ENCODE assay signal across 12 cellular contexts in genomic region chr2:42931147-42931817, GRCh38.
DNase-seq lines count a peak whose midpoint lies in the region; ATAC-seq and TF ChIP-seq lines count a peak whose summit lies in the region.
"Had no signal": no experiment of that assay in that cellular context is flagged by ENCODE, and none has a peak within 500 bp of the region (broad histone marks: within the 10 kb centered on the region; RNA-seq: fewer than 3 reads in every experiment).

No MANE protein-coding gene starts in this region.

- no peaks in the 10 kb centered on the region for H3K79me2 ChIP-seq in Loucy (ENCODE audit: insufficient read depth, low read length)

- ATAC-seq in GM21825 (IDR thresholded peaks at IDR 0.05; ENCODE audit: unreplicated experiment): no peak
- no peak for ATAC-seq in GM18505 (IDR thresholded peaks at IDR 0.05; ENCODE audit: unreplicated experiment)
- no peak for ATAC-seq in stimulated activated naive B cell treated with anti-CD40 and anti-IgM and Interleukin-4, amounts not matched to agents 10 μg/mL and 1 μg/mL and 100 μg/mL, for 72 hours (replicated peaks)
- ATAC-seq: effector memory CD8-positive, alpha-beta T cell had no signal

- H3K9ac ChIP-seq in Loucy (ENCODE audit: low read depth, low read length, poor library complexity, severe bottlenecking): no peak overlapping the region

- H3K4me3 ChIP-seq in Loucy (ENCODE audit: low read length, poor library complexity, severe bottlenecking) (no peak overlapping the region), testis (no peak overlapping the region)

- intact Hi-C loops in testis (cut with DNase I; ENCODE audit: low total_unique reads): no loop called here

- 84 to 85% methylated on average over 4 to 8 of the region's 8 CpGs for WGBS in testis, 2 donors

- no peaks in the 10 kb centered on the region for H4K20me1 ChIP-seq in Loucy (ENCODE audit: insufficient read depth, low read length, poor library complexity, severe bottlenecking)

- no peak for TF ChIP-seq POLR2A in testis (IDR thresholded peaks at IDR 0.05)
- TF ChIP-seq POLR2A in GM18505 (IDR thresholded peaks at IDR 0.05; ENCODE audit: borderline replicate concordance, extremely low read depth, insufficient read depth, insufficient read length): no peak

- H3K36me3 ChIP-seq in Loucy (ENCODE audit: insufficient read depth, low read length) (no peaks in the 10 kb centered on the region), testis (ENCODE audit: low read depth, missing control alignments) (no peaks in the 10 kb centered on the region)

- H3K36me3 Mint-ChIP-seq in stimulated activated naive B cell treated with anti-CD40 and anti-IgM and Interleukin-4, amounts not matched to agents 10 μg/mL and 1 μg/mL and 100 μg/mL, for 72 hours: no peaks in the 10 kb centered on the region

- H3K27ac Mint-ChIP-seq in stimulated activated naive B cell treated with anti-CD40 and anti-IgM and Interleukin-4, amounts not matched to agents 10 μg/mL and 1 μg/mL and 100 μg/mL, for 72 hours: no peak overlapping the region
- H3K27ac Mint-ChIP-seq: activated CD4-positive, alpha-beta T cell treated with anti-CD3 and anti-CD28 coated beads, Interleukin-2, amount 10 ng/mL, durations not matched to agents 7 days and 5 days; effector memory CD8-positive, alpha-beta T cell had no signal

- peak overlapping the region in 1 of 2 donors; percentile 81 for H3K27ac ChIP-seq in testis

- H3F3A ChIP-seq in Loucy (ENCODE audit: low read depth): no peaks in the 10 kb centered on the region

- H3K9me3 Mint-ChIP-seq in stimulated activated naive B cell treated with anti-CD40 and anti-IgM and Interleukin-4, amounts not matched to agents 10 μg/mL and 1 μg/mL and 100 μg/mL, for 72 hours: no peaks in the 10 kb centered on the region
- H3K9me3 Mint-ChIP-seq: activated CD4-positive, alpha-beta T cell treated with anti-CD3 and anti-CD28 coated beads, Interleukin-2, amount 10 ng/mL, durations not matched to agents 7 days and 5 days; effector memory CD8-positive, alpha-beta T cell had no signal

- H3K27me3 Mint-ChIP-seq in stimulated activated naive B cell treated with anti-CD40 and anti-IgM and Interleukin-4, amounts not matched to agents 10 μg/mL and 1 μg/mL and 100 μg/mL, for 72 hours: peaks cover 6 to 8% of the 10 kb centered on the region in 2 donors

- H3K4me1 ChIP-seq in Loucy (ENCODE audit: insufficient read depth, low read length, poor library complexity, severe bottlenecking) (peaks cover 13% of the 10 kb centered on the region), testis (peaks cover 66% of the 10 kb centered on the region)

- H2AFZ ChIP-seq in Loucy (ENCODE audit: low read length): peak overlapping the region; percentile 32; the same call in 1 of the 2 replicates

- H3K4me3 Mint-ChIP-seq in stimulated activated naive B cell treated with anti-CD40 and anti-IgM and Interleukin-4, amounts not matched to agents 10 μg/mL and 1 μg/mL and 100 μg/mL, for 72 hours: no peak overlapping the region
- H3K4me3 Mint-ChIP-seq: activated CD4-positive, alpha-beta T cell treated with anti-CD3 and anti-CD28 coated beads, Interleukin-2, amount 10 ng/mL, durations not matched to agents 7 days and 5 days; effector memory CD8-positive, alpha-beta T cell had no signal

- DNase-seq in COLO668 (lab: John Stamatoyannopoulos, UW; ENCODE audit: unreplicated experiment): peak; percentile 7
- peak; percentile 73 for DNase-seq in ecto neural progenitor cell (ENCODE audit: low spot score)
- peak; percentile 33 for DNase-seq in myocyte (ENCODE audit: low read depth)
- DNase-seq in testis: no peak
- DNase-seq in stimulated activated naive B cell treated with anti-CD40 and anti-IgM and Interleukin-4, amounts not matched to agents 10 μg/mL and 1 μg/mL and 100 μg/mL, for 72 hours: no peak
- DNase-seq: activated CD4-positive, alpha-beta T cell treated with anti-CD3 and anti-CD28 coated beads, Interleukin-2, amount 10 ng/mL, durations not matched to agents 7 days and 5 days; effector memory CD8-positive, alpha-beta T cell; GDM1; NCI-H1694 had no signal

- H3K9me3 ChIP-seq in Loucy (ENCODE audit: insufficient read depth, low read depth, low read length): no peaks in the 10 kb centered on the region
- H3K9me3 ChIP-seq in testis: no peaks in the 10 kb centered on the region

- no peaks in the 10 kb centered on the region for H3K9me2 ChIP-seq in Loucy (replicated peaks; ENCODE audit: low read depth, low read length)

- no peak overlapping the region for H3K4me2 ChIP-seq in Loucy (ENCODE audit: low read depth, low read length, poor library complexity, severe bottlenecking)

- H3K27me3 ChIP-seq in Loucy (ENCODE audit: insufficient read depth, low read length, poor library complexity, severe bottlenecking) (no peaks in the 10 kb centered on the region), testis (no peaks in the 10 kb centered on the region)

- TF ChIP-seq CTCF in Loucy (conservative IDR thresholded peaks at IDR 0.05; ENCODE audit: low read length) (peak; percentile 66), testis (IDR thresholded peaks at IDR 0.05) (no peak)

- H3K4me1 Mint-ChIP-seq in stimulated activated naive B cell treated with anti-CD40 and anti-IgM and Interleukin-4, amounts not matched to agents 10 μg/mL and 1 μg/mL and 100 μg/mL, for 72 hours: peaks cover 7 to 8% of the 10 kb centered on the region in 2 donors

Comparison
In these comparisons a context has a peak if more than half of its experiments do, and no peak if none do; other contexts are left out.
1. DNase-seq: peak in COLO668 (single experiment), ecto neural progenitor cell (single experiment) and myocyte (single experiment); none in testis (single experiment) and stimulated activated naive B cell treated with anti-CD40 and anti-IgM and Interleukin-4, amounts not matched to agents 10 μg/mL and 1 μg/mL and 100 μg/mL, for 72 hours (single experiment).